8 cellular contexts compared by ENCODE assay signal in genomic region chr3:195269375-195270078, GRCh38.
DNase-seq lines count a peak whose midpoint lies in the region; ATAC-seq, FAIRE-seq and TF ChIP-seq lines count a peak whose summit lies in the region.

No MANE protein-coding gene starts in this region.

- H3K36me3 ChIP-seq in SK-N-MC (ENCODE audit: insufficient read depth, low read length), result peaks cover 22% of the 10 kb centered on the region

- DNase-seq in HFF-Myc (ENCODE audit: extremely low read depth, low read depth), result no peak
- DNase-seq in SK-N-MC (ENCODE audit: low read depth, low spot score), result no peak
- DNase-seq in fibroblast of mammary gland (ENCODE audit: low read depth), result no peak
- DNase-seq in NCI-H69 (lab: John Stamatoyannopoulos, UW), result no peak
- DNase-seq in D721Med (ENCODE audit: insufficient read length, low spot score), result no peak
- DNase-seq in activated naive CD4-positive, alpha-beta T cell treated with Interleukin-2 at 50 U/mL for 16 hours, result no peak

- no peak overlapping the region for H3K27ac ChIP-seq in SK-N-MC
- peak overlapping the region in 5 of 21 experiments; percentile 71 to 87 (median 81) for H3K27ac ChIP-seq in skin epidermis

- TF ChIP-seq CTCF in HFF-Myc (IDR thresholded peaks at IDR 0.05; ENCODE audit: low read depth, low read length, missing control alignments) (no peak), fibroblast of mammary gland (conservative IDR thresholded peaks at IDR 0.05; ENCODE audit: control insufficient read depth, insufficient read depth, low read depth, low read length) (no peak), D721Med (IDR thresholded peaks at IDR 0.05; ENCODE audit: insufficient read depth, missing control alignments) (no peak)

- H3K4me3 ChIP-seq in HFF-Myc (replicated peaks; ENCODE audit: low read depth, low read length) (peak overlapping the region; percentile 79), SK-N-MC (peak overlapping the region; percentile 85), fibroblast of mammary gland (ENCODE audit: control insufficient read depth, low read depth, low read length) (peak overlapping the region; percentile 89), skin epidermis (peak overlapping the region in 6 of 7 experiments; percentile 52 to 89 (median 84))

- ATAC-seq in GM21723 (IDR thresholded peaks at IDR 0.05; ENCODE audit: unreplicated experiment), result no peak

- FAIRE-seq in D721Med (lab: Jason Lieb, UNC), result no peak

- H3K9ac ChIP-seq in SK-N-MC (ENCODE audit: insufficient read length), result peak overlapping the region; percentile 78

- no peaks in the 10 kb centered on the region for H3K9me3 ChIP-seq in SK-N-MC (ENCODE audit: low read depth, low read length)
